ENCODE assay signal across 8 cellular contexts in genomic region chr6:129710722-129711631, GRCh38. TPM values are rescaled to one million over a fixed set of nuclear protein-coding genes. Genes with fewer than 3 reads are reported as not detected.
DNase-seq lines count a peak whose midpoint lies in the region; ATAC-seq and TF ChIP-seq lines count a peak whose summit lies in the region.

No MANE protein-coding gene starts in this region.

- no peaks in the 10 kb centered on the region for H3K9me3 Mint-ChIP-seq in T-helper 2 cell treated with Interferon-gamma antibody and Interleukin-4, amounts not matched to agents 5 μg/mL and 100 μg/mL, for 36 hours
- H3K9me3 Mint-ChIP-seq in activated CD4-positive, alpha-beta memory T cell treated with anti-CD3 and anti-CD28 coated beads for 36 hours, result no peaks in the 10 kb centered on the region
- peaks cover 2% of the 10 kb centered on the region for H3K9me3 Mint-ChIP-seq in glutamatergic neuron (ENCODE audit: unreplicated experiment)
- H3K9me3 Mint-ChIP-seq in stimulated activated memory B cell treated with anti-CD40 and anti-IgM and Interleukin-4, amounts not matched to agents 10 μg/mL and 1 μg/mL and 100 μg/mL, for 72 hours, result no peaks in the 10 kb centered on the region

- H3K4me1 Mint-ChIP-seq in T-helper 2 cell treated with Interferon-gamma antibody and Interleukin-4, amounts not matched to agents 5 μg/mL and 100 μg/mL, for 36 hours (ENCODE audit: low read depth), result peaks cover 46% of the 10 kb centered on the region
- peaks cover 33% of the 10 kb centered on the region for H3K4me1 Mint-ChIP-seq in activated CD4-positive, alpha-beta memory T cell treated with anti-CD3 and anti-CD28 coated beads for 36 hours (ENCODE audit: low read depth)
- peaks cover 7% of the 10 kb centered on the region for H3K4me1 Mint-ChIP-seq in glutamatergic neuron (ENCODE audit: low read depth, unreplicated experiment)
- peaks cover 38% of the 10 kb centered on the region for H3K4me1 Mint-ChIP-seq in stimulated activated memory B cell treated with anti-CD40 and anti-IgM and Interleukin-4, amounts not matched to agents 10 μg/mL and 1 μg/mL and 100 μg/mL, for 72 hours

- POLR2A ChIA-PET in activated CD4-positive, alpha-beta memory T cell treated with anti-CD3 and anti-CD28 coated beads for 36 hours (lab: Charles Lee), result interaction anchor here (0.8 to 1.7 kb wide), 4 partner anchors 20 to 40 kb away, joined by 3 to 9 read pairs (median 4); no protein-coding TSS in a partner anchor

- TF ChIP-seq CTCF in glutamatergic neuron (IDR thresholded peaks at IDR 0.05; ENCODE audit: partially characterized antibody, unreplicated experiment), result no peak

- H3K27me3 Mint-ChIP-seq in T-helper 2 cell treated with Interferon-gamma antibody and Interleukin-4, amounts not matched to agents 5 μg/mL and 100 μg/mL, for 36 hours (ENCODE audit: low read depth), result no peaks in the 10 kb centered on the region
- no peaks in the 10 kb centered on the region for H3K27me3 Mint-ChIP-seq in activated CD4-positive, alpha-beta memory T cell treated with anti-CD3 and anti-CD28 coated beads for 36 hours
- H3K27me3 Mint-ChIP-seq in glutamatergic neuron (ENCODE audit: unreplicated experiment), result no peaks in the 10 kb centered on the region
- H3K27me3 Mint-ChIP-seq in stimulated activated memory B cell treated with anti-CD40 and anti-IgM and Interleukin-4, amounts not matched to agents 10 μg/mL and 1 μg/mL and 100 μg/mL, for 72 hours, result no peaks in the 10 kb centered on the region

- H3K36me3 Mint-ChIP-seq in T-helper 2 cell treated with Interferon-gamma antibody and Interleukin-4, amounts not matched to agents 5 μg/mL and 100 μg/mL, for 36 hours (ENCODE audit: low read depth), result peaks cover 4% of the 10 kb centered on the region
- H3K36me3 Mint-ChIP-seq in activated CD4-positive, alpha-beta memory T cell treated with anti-CD3 and anti-CD28 coated beads for 36 hours, result no peaks in the 10 kb centered on the region
- no peaks in the 10 kb centered on the region for H3K36me3 Mint-ChIP-seq in glutamatergic neuron (ENCODE audit: unreplicated experiment)
- H3K36me3 Mint-ChIP-seq in stimulated activated memory B cell treated with anti-CD40 and anti-IgM and Interleukin-4, amounts not matched to agents 10 μg/mL and 1 μg/mL and 100 μg/mL, for 72 hours, result no peaks in the 10 kb centered on the region

- no peak for ATAC-seq in stimulated activated memory B cell treated with anti-CD40 and anti-IgM and Interleukin-4, amounts not matched to agents 10 μg/mL and 1 μg/mL and 100 μg/mL, for 72 hours

- CTCF ChIA-PET in activated CD4-positive, alpha-beta memory T cell treated with anti-CD3 and anti-CD28 coated beads for 36 hours (lab: Charles Lee), result interaction anchor here (1.5 to 1.7 kb wide), 3 partner anchors 19 to 113 kb away, joined by 3 to 6 read pairs (median 4); no protein-coding TSS in a partner anchor

- intact Hi-C loops in activated CD4-positive, alpha-beta memory T cell treated with anti-CD3 and anti-CD28 coated beads for 36 hours (cut with micrococcal nuclease), result loop anchor here (1.0 kb wide), 3 partner anchors 15 to 39 kb away; no protein-coding TSS in a partner anchor

- peak overlapping the region; percentile 98 for H3K4me3 Mint-ChIP-seq in T-helper 2 cell treated with Interferon-gamma antibody and Interleukin-4, amounts not matched to agents 5 μg/mL and 100 μg/mL, for 36 hours
- H3K4me3 Mint-ChIP-seq in activated CD4-positive, alpha-beta memory T cell treated with anti-CD3 and anti-CD28 coated beads for 36 hours, result peak overlapping the region; percentile 86
- H3K4me3 Mint-ChIP-seq in glutamatergic neuron (ENCODE audit: unreplicated experiment), result peak overlapping the region; percentile 97
- peak overlapping the region; percentile 95 for H3K4me3 Mint-ChIP-seq in stimulated activated memory B cell treated with anti-CD40 and anti-IgM and Interleukin-4, amounts not matched to agents 10 μg/mL and 1 μg/mL and 100 μg/mL, for 72 hours

- peak overlapping the region; percentile 86 for H3K27ac Mint-ChIP-seq in T-helper 2 cell treated with Interferon-gamma antibody and Interleukin-4, amounts not matched to agents 5 μg/mL and 100 μg/mL, for 36 hours
- H3K27ac Mint-ChIP-seq in activated CD4-positive, alpha-beta memory T cell treated with anti-CD3 and anti-CD28 coated beads for 36 hours, result no peak overlapping the region
- no peak overlapping the region for H3K27ac Mint-ChIP-seq in glutamatergic neuron (ENCODE audit: unreplicated experiment)
- peak overlapping the region; percentile 82 for H3K27ac Mint-ChIP-seq in stimulated activated memory B cell treated with anti-CD40 and anti-IgM and Interleukin-4, amounts not matched to agents 10 μg/mL and 1 μg/mL and 100 μg/mL, for 72 hours

- DNase-seq in T-helper 2 cell treated with Interferon-gamma antibody and Interleukin-4, amounts not matched to agents 5 μg/mL and 100 μg/mL, for 36 hours (ENCODE audit: low spot score), result no peak
- DNase-seq in T-helper 2 cell, result no peak
- no peak for DNase-seq in activated CD4-positive, alpha-beta memory T cell treated with anti-CD3 and anti-CD28 coated beads for 36 hours
- no peak for DNase-seq in glutamatergic neuron
- DNase-seq in NCI-H2081 (lab: John Stamatoyannopoulos, UW), result no peak
- DNase-seq in AML-193 (lab: John Stamatoyannopoulos, UW), result no peak
- no peak for DNase-seq in NCI-H1105 treated with DMSO at 0.1 percent for 48 hours (lab: John Stamatoyannopoulos, UW)

RNA-seq across cellular contexts. Expression of gene ARHGAP18, which starts 1.0 kb away (rescaled TPM):
- total RNA-seq in activated CD4-positive, alpha-beta memory T cell treated with anti-CD3 and anti-CD28 coated beads for 36 hours, result 1 to 10 TPM; 7.0 to 9.2 TPM
- 7.9 TPM for total RNA-seq in glutamatergic neuron (ENCODE audit: unreplicated experiment)

Comparison
In these comparisons a context has a peak if more than half of its experiments do, and no peak if none do; other contexts are left out.
1. H3K27ac Mint-ChIP-seq: peak in T-helper 2 cell treated with Interferon-gamma antibody and Interleukin-4, amounts not matched to agents 5 μg/mL and 100 μg/mL, for 36 hours (single experiment) and stimulated activated memory B cell treated with anti-CD40 and anti-IgM and Interleukin-4, amounts not matched to agents 10 μg/mL and 1 μg/mL and 100 μg/mL, for 72 hours (single experiment); none in activated CD4-positive, alpha-beta memory T cell treated with anti-CD3 and anti-CD28 coated beads for 36 hours (single experiment) and glutamatergic neuron (single experiment).
2. Peak in every context shown above with its lines, with median percentiles within 50 percentile points of each other: H3K4me3 Mint-ChIP-seq.